In the genomic region with DNA sequence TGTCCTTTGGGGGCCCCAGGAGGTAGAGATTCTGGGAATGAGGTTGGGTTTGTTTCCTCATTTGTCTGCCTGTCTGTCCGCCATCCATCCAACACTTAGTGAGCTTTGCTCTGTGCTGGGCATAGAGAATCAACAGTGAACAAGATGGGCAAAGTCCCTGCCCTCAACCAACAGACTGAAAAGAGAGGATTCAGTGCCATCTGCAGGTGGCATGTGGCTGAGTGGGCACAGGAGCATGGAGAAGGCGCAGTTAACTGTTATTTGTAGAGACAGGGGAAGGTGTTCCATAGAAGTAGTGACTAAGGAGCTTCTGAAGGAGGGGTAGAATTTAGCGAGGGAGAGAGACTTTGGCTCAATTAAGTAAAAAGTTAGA, we compare ENCODE assay signal across 17 cellular contexts. TPM values are rescaled to one million over a fixed set of nuclear protein-coding genes. Genes with fewer than 3 reads are reported as not detected.
DNase-seq lines count a peak whose midpoint lies in the region; ATAC-seq, FAIRE-seq and TF ChIP-seq lines count a peak whose summit lies in the region.
"Had no signal": no experiment of that assay in that cellular context is flagged by ENCODE, and none has a peak within 500 bp of the region (broad histone marks: within the 10 kb centered on the region; RNA-seq: fewer than 3 reads in every experiment).

No MANE protein-coding gene starts in this region.

- H3K36me3 ChIP-seq in Loucy (ENCODE audit: insufficient read depth, low read length) (peaks cover 14% of the 10 kb centered on the region; the same call in 1 of the 2 replicates), liver (ENCODE audit: control insufficient read depth in 4 of 4, insufficient read depth in 3 of 4, low read depth in 1 of 4, low read length in 3 of 4) (peaks cover 2 to 4% (median 3%) of the 10 kb centered on the region in 4 donors)

- no peak for TF ChIP-seq POLR2A in A549 (IDR thresholded peaks at IDR 0.05; ENCODE audit: low read length)

- POLR2A ChIA-PET in A549 (lab: Yijun Ruan, JAX): no interaction called here
- POLR2A ChIA-PET in activated CD4-positive, alpha-beta T cell treated with anti-CD3 and anti-CD28 coated beads, Interleukin-2, amount 10 ng/mL, durations not matched to agents 7 days and 5 days (lab: Charles Lee): interaction anchor here (0.6 kb wide), 1 partner anchor 9 kb away, joined by 3 read pairs; no protein-coding TSS in a partner anchor

- WGBS in A549 (ENCODE audit: missing lambda C conversion rate): 87% methylated on average over 3 of the region's 3 CpGs
- WGBS in liver: 48% methylated on average over 3 of the region's 3 CpGs

- no peaks in the 10 kb centered on the region for H3K9me3 Mint-ChIP-seq in activated T-helper 17 cell treated with anti-CD3 and anti-CD28 coated beads, Interleukin-2, amount 50 U/mL, for 72 hours
- H3K9me3 Mint-ChIP-seq in activated CD4-positive, alpha-beta T cell treated with anti-CD3 and anti-CD28 coated beads, Interleukin-2, amount 10 ng/mL, durations not matched to agents 7 days and 5 days: no peaks in the 10 kb centered on the region
- H3K9me3 Mint-ChIP-seq: activated naive CD4-positive, alpha-beta T cell treated with anti-CD3 and anti-CD28 coated beads for 36 hours had no signal

- no peak for FAIRE-seq in A549 (lab: Jason Lieb, UNC)
- FAIRE-seq: urothelium cell line had no signal

- no peaks in the 10 kb centered on the region for H3K9me2 ChIP-seq in Loucy (replicated peaks; ENCODE audit: low read depth, low read length)

- DNase-seq in A549 (ENCODE audit: low read depth in 1 of 2, low spot score in 1 of 2): no peak
- no peak for DNase-seq in stimulated activated CD4-positive, alpha-beta T cell treated with anti-CD3 and anti-CD28 coated beads, Interleukin-12 subunit alpha, Interleukin-12 subunit beta, amount 100 ng/mL, for 4 hours
- DNase-seq in activated CD4-positive, alpha-beta T cell treated with anti-CD3 and anti-CD28 coated beads, Interleukin-2, amount 10 ng/mL, durations not matched to agents 7 days and 5 days: no peak
- no peak for DNase-seq in activated T-cell treated with anti-CD3 and anti-CD28 coated beads, Interleukin-2, amount 50 U/mL, for 1 hour
- DNase-seq: activated naive CD4-positive, alpha-beta T cell treated with anti-CD3 and anti-CD28 coated beads for 36 hours; cortex of kidney; NCI-H1417; OCI-M1; stimulated activated naive CD8-positive, alpha-beta T cell treated with anti-CD3 and anti-CD28 coated beads, Interleukin-15, Interleukin-2, amounts not matched to agents 100 U/mL and 50 U/mL, for 24 hours had no signal

- no peak overlapping the region for H2AFZ ChIP-seq in Loucy (ENCODE audit: low read length)
- H2AFZ ChIP-seq: parathyroid adenoma had no signal

- no peaks in the 10 kb centered on the region for H3K9me3 ChIP-seq in A549
- no peaks in the 10 kb centered on the region for H3K9me3 ChIP-seq in Loucy (ENCODE audit: insufficient read depth, low read depth, low read length)
- no peaks in the 10 kb centered on the region for H3K9me3 ChIP-seq in liver (ENCODE audit: control insufficient read depth in 4 of 4, low read length in 3 of 4)
- H3K9me3 ChIP-seq: heart left ventricle had no signal

- TF ChIP-seq CTCF in A549 (IDR thresholded peaks at IDR 0.05) (peak; percentile 20; the same call in 1 of the 3 replicates), Loucy (conservative IDR thresholded peaks at IDR 0.05; ENCODE audit: low read length) (peak; percentile 39), liver (IDR thresholded peaks at IDR 0.05; ENCODE audit: low read depth, low read length, missing input control) (peak; percentile 67)

- no peaks in the 10 kb centered on the region for H3F3A ChIP-seq in Loucy (ENCODE audit: low read depth)

- H3K9ac ChIP-seq in Loucy (ENCODE audit: low read depth, low read length, poor library complexity, severe bottlenecking): no peak overlapping the region
- H3K9ac ChIP-seq in liver (ENCODE audit: low read depth in 1 of 2, low read length in 2 of 2): no peak overlapping the region
- H3K9ac ChIP-seq: parathyroid adenoma had no signal

- H3K4me3 ChIP-seq in A549 (no peak overlapping the region), Loucy (ENCODE audit: low read length, poor library complexity, severe bottlenecking) (no peak overlapping the region), liver (ENCODE audit: low read depth in 1 of 3, low read length in 3 of 3) (peak overlapping the region in 1 of 3 donors; percentile 8)
- H3K4me3 ChIP-seq: heart left ventricle, smooth muscle cell had no signal

- H3K27me3 ChIP-seq in Loucy (ENCODE audit: insufficient read depth, low read length, poor library complexity, severe bottlenecking) (no peaks in the 10 kb centered on the region), liver (ENCODE audit: control insufficient read depth in 4 of 4, insufficient read depth in 4 of 4, low read length in 3 of 4) (no peaks in the 10 kb centered on the region)
- H3K27me3 ChIP-seq: heart left ventricle had no signal

- no peak for TF ChIP-seq EP300 in A549 (IDR thresholded peaks at IDR 0.05)

- H3K4me2 ChIP-seq in A549 (no peak overlapping the region), Loucy (ENCODE audit: low read depth, low read length, poor library complexity, severe bottlenecking) (no peak overlapping the region)
- H3K4me2 ChIP-seq: smooth muscle cell had no signal

- no peak overlapping the region for H3K27ac ChIP-seq in A549
- peak overlapping the region; percentile 85 to 87 for H3K27ac ChIP-seq in liver (ENCODE audit: low read depth in 1 of 2, low read length in 2 of 2)
- H3K27ac ChIP-seq: heart left ventricle, parathyroid adenoma had no signal

- no peaks in the 10 kb centered on the region for H4K20me1 ChIP-seq in Loucy (ENCODE audit: insufficient read depth, low read length, poor library complexity, severe bottlenecking)

- H3K27me3 Mint-ChIP-seq in activated T-helper 17 cell treated with anti-CD3 and anti-CD28 coated beads, Interleukin-2, amount 50 U/mL, for 72 hours: no peaks in the 10 kb centered on the region
- no peaks in the 10 kb centered on the region for H3K27me3 Mint-ChIP-seq in activated CD4-positive, alpha-beta T cell treated with anti-CD3 and anti-CD28 coated beads, Interleukin-2, amount 10 ng/mL, durations not matched to agents 7 days and 5 days

- H3K36me3 Mint-ChIP-seq in activated T-helper 17 cell treated with anti-CD3 and anti-CD28 coated beads, Interleukin-2, amount 50 U/mL, for 72 hours (ENCODE audit: low read depth): peaks cover 50% of the 10 kb centered on the region
- H3K36me3 Mint-ChIP-seq in activated CD4-positive, alpha-beta T cell treated with anti-CD3 and anti-CD28 coated beads, Interleukin-2, amount 10 ng/mL, durations not matched to agents 7 days and 5 days (ENCODE audit: low read depth): peaks cover 11% of the 10 kb centered on the region

- H3K4me1 ChIP-seq in A549 (no peaks in the 10 kb centered on the region), Loucy (ENCODE audit: insufficient read depth, low read length, poor library complexity, severe bottlenecking) (peaks cover 2% of the 10 kb centered on the region), liver (ENCODE audit: control insufficient read depth in 4 of 4, insufficient read depth in 4 of 4, low read length in 3 of 4) (peaks cover 14 to 34% (median 21%) of the 10 kb centered on the region in 4 donors)
- H3K4me1 ChIP-seq: heart left ventricle, parathyroid adenoma had no signal

- no peaks in the 10 kb centered on the region for H3K79me2 ChIP-seq in Loucy (ENCODE audit: insufficient read depth, low read length)
- H3K79me2 ChIP-seq: parathyroid adenoma had no signal

- H3K27ac Mint-ChIP-seq in activated T-helper 17 cell treated with anti-CD3 and anti-CD28 coated beads, Interleukin-2, amount 50 U/mL, for 72 hours: peak overlapping the region; percentile 17
- H3K27ac Mint-ChIP-seq in activated CD4-positive, alpha-beta T cell treated with anti-CD3 and anti-CD28 coated beads, Interleukin-2, amount 10 ng/mL, durations not matched to agents 7 days and 5 days: no peak overlapping the region
- H3K27ac Mint-ChIP-seq: activated naive CD4-positive, alpha-beta T cell treated with anti-CD3 and anti-CD28 coated beads for 36 hours had no signal

- peaks cover 7% of the 10 kb centered on the region for H3K4me1 Mint-ChIP-seq in activated T-helper 17 cell treated with anti-CD3 and anti-CD28 coated beads, Interleukin-2, amount 50 U/mL, for 72 hours
- peaks cover 3% of the 10 kb centered on the region for H3K4me1 Mint-ChIP-seq in activated CD4-positive, alpha-beta T cell treated with anti-CD3 and anti-CD28 coated beads, Interleukin-2, amount 10 ng/mL, durations not matched to agents 7 days and 5 days

- ATAC-seq in A549 (peak; percentile 37 to 52; a peak in 3 of 6 replicates), HG03354 (IDR thresholded peaks at IDR 0.05; ENCODE audit: poor library complexity, severe bottlenecking, unreplicated experiment) (no peak)
- ATAC-seq in activated T-helper 17 cell treated with anti-CD3 and anti-CD28 coated beads, Interleukin-2, amount 50 U/mL, for 72 hours (replicated peaks): no peak
- ATAC-seq: heart left ventricle; stimulated activated naive CD8-positive, alpha-beta T cell treated with anti-CD3 and anti-CD28 coated beads, Interleukin-15, Interleukin-2, amounts not matched to agents 100 U/mL and 50 U/mL, for 24 hours had no signal

- TF ChIP-seq RAD21 in A549 (conservative IDR thresholded peaks at IDR 0.05 in 1 of 2, IDR thresholded peaks at IDR 0.05 in 1 of 2) (peak; percentile 29 to 45; a peak in 3 of 5 replicates), liver (IDR thresholded peaks at IDR 0.05) (peak; percentile 86 to 93)

- CTCF ChIA-PET in A549 (lab: Yijun Ruan, JAX): interaction anchor here (0.6 to 3.3 kb wide), 7 partner anchors 9 to 94 kb away, joined by 3 to 14 read pairs (median 5); no protein-coding TSS in a partner anchor
- CTCF ChIA-PET in activated CD4-positive, alpha-beta T cell treated with anti-CD3 and anti-CD28 coated beads, Interleukin-2, amount 10 ng/mL, durations not matched to agents 7 days and 5 days (lab: Charles Lee): interaction anchor here (1.0 to 2.4 kb wide), 2 partner anchors 11 to 13 kb away, joined by 3 to 6 read pairs; no protein-coding TSS in a partner anchor

- H3K4me3 Mint-ChIP-seq in activated T-helper 17 cell treated with anti-CD3 and anti-CD28 coated beads, Interleukin-2, amount 50 U/mL, for 72 hours: no peak overlapping the region
- H3K4me3 Mint-ChIP-seq in activated CD4-positive, alpha-beta T cell treated with anti-CD3 and anti-CD28 coated beads, Interleukin-2, amount 10 ng/mL, durations not matched to agents 7 days and 5 days: no peak overlapping the region
- H3K4me3 Mint-ChIP-seq: activated naive CD4-positive, alpha-beta T cell treated with anti-CD3 and anti-CD28 coated beads for 36 hours had no signal

RNA-seq across cellular contexts. Expression of gene POLR1E, which starts 23.1 kb away (rescaled TPM):
- polyA plus RNA-seq in A549 (2011; rRNA removed) (47.2 and 49.8 TPM in 2 replicates), A549 (2017; fragmentation: RNase III; extraction: RNeasy Plus Mini Kit Qiagen cat#74134 plus additional on column Dnase treatment) (39.0 to 48.6 TPM (median 41.9 TPM) in 3 replicates), liver (10 to 100 TPM in 1 of 2 donors, 1 to 10 TPM in 1; 4.9 to 13.3 TPM)
- polyA plus RNA-seq in A549 (2012; cell fraction: cytosol; rRNA removed): 37.6 and 38.4 TPM in 2 replicates
- polyA plus RNA-seq in A549 (2012; cell fraction: nucleus; rRNA removed): 12.5 and 13.4 TPM in 2 replicates
- polyA minus RNA-seq in A549 (2011; rRNA and poly(A)+ RNA removed): 28.3 and 29.1 TPM in 2 replicates
- total RNA-seq in activated T-helper 17 cell treated with anti-CD3 and anti-CD28 coated beads, Interleukin-2, amount 50 U/mL, for 72 hours: 10 to 100 TPM; 57.3 to 65.1 TPM
- total RNA-seq in liver: 10 to 100 TPM; 15.5 to 25.5 TPM
- total RNA-seq in activated CD4-positive, alpha-beta T cell treated with anti-CD3 and anti-CD28 coated beads, Interleukin-2, amount 10 ng/mL, durations not matched to agents 7 days and 5 days: 10 to 100 TPM; 35.8 to 36.3 TPM

RNA-seq across cellular contexts. Expression of gene ZBTB5, which starts 43.6 kb away (rescaled TPM):
- 18.1 and 19.8 TPM in 2 replicates for polyA plus RNA-seq in A549 (2011; rRNA removed)
- 6.7 and 8.8 TPM in 2 replicates for polyA plus RNA-seq in A549 (2012; cell fraction: cytosol; rRNA removed)
- 12.0 and 15.5 TPM in 2 replicates for polyA plus RNA-seq in A549 (2012; cell fraction: nucleus; rRNA removed)
- polyA plus RNA-seq in A549 (2017; fragmentation: RNase III; extraction: RNeasy Plus Mini Kit Qiagen cat#74134 plus additional on column Dnase treatment): 10.7 to 12.4 TPM (median 11.7 TPM) in 3 replicates
- polyA minus RNA-seq in A549 (2011; rRNA and poly(A)+ RNA removed): 26.7 and 29.1 TPM in 2 replicates
- 10 to 100 TPM in 1 of 2 donors, 1 to 10 TPM in 1; 7.7 to 13.8 TPM for total RNA-seq in activated T-helper 17 cell treated with anti-CD3 and anti-CD28 coated beads, Interleukin-2, amount 50 U/mL, for 72 hours
- total RNA-seq in liver: 1 to 10 TPM; 9.3 to 9.4 TPM
- polyA plus RNA-seq in liver: 1 to 10 TPM; 2.4 to 3.6 TPM
- total RNA-seq in activated CD4-positive, alpha-beta T cell treated with anti-CD3 and anti-CD28 coated beads, Interleukin-2, amount 10 ng/mL, durations not matched to agents 7 days and 5 days: 10 to 100 TPM; 10.0 to 10.2 TPM

Comparison
In these comparisons a context has a peak if more than half of its experiments do, and no peak if none do; other contexts are left out.
1. ATAC-seq: peak in A549 (2 of 2); none in activated T-helper 17 cell treated with anti-CD3 and anti-CD28 coated beads, Interleukin-2, amount 50 U/mL, for 72 hours (single experiment) and HG03354 (single experiment).
2. H3K27ac ChIP-seq: peak in liver (2 of 2); none in A549 (0 of 2).
3. Peak in every context shown above with its lines, with median percentiles within 50 percentile points of each other: CTCF ChIP-seq.